Comparison of ENCODE assay signal across 9 cellular contexts in genomic region chr10:103911021-103911459, GRCh38. TPM values are rescaled to one million over a fixed set of nuclear protein-coding genes. Genes with fewer than 3 reads are reported as not detected.
DNase-seq lines count a peak whose midpoint lies in the region; ATAC-seq and TF ChIP-seq lines count a peak whose summit lies in the region.
"Had no signal": no experiment of that assay in that cellular context is flagged by ENCODE, and none has a peak within 500 bp of the region (broad histone marks: within the 10 kb centered on the region; RNA-seq: fewer than 3 reads in every experiment).

No MANE protein-coding gene starts in this region.

- TF ChIP-seq CTCF in activated B cell treated with CpG ODN at 0.5 μM for 24 hours (IDR thresholded peaks at IDR 0.05) (no peak), esophagus muscularis mucosa (IDR thresholded peaks at IDR 0.05) (no peak), type B pancreatic cell (conservative IDR thresholded peaks at IDR 0.05) (no peak)

- peaks cover 0 to 11% (median 2%) of the 10 kb centered on the region in 4 donors for H3K36me3 ChIP-seq in esophagus muscularis mucosa

- CTCF ChIA-PET in activated B cell treated with CpG ODN at 0.5 μM for 24 hours (lab: Charles Lee): interaction anchor here (0.8 kb wide), 1 partner anchor 21 kb away, joined by 3 read pairs; no protein-coding TSS in a partner anchor

- peak overlapping the region in 3 of 4 donors; percentile 12 to 53 (median 37) for H3K27ac ChIP-seq in esophagus muscularis mucosa (replicated peaks in 1 of 4)

- H3K27ac Mint-ChIP-seq in activated B cell treated with CpG ODN at 0.5 μM for 24 hours: peak overlapping the region; percentile 86
- peak overlapping the region; percentile 65 for H3K27ac Mint-ChIP-seq in type B pancreatic cell

- H3K9me3 ChIP-seq in esophagus muscularis mucosa: no peaks in the 10 kb centered on the region

- intact Hi-C loops in activated B cell treated with CpG ODN at 0.5 μM for 24 hours (cut with micrococcal nuclease): no loop called here
- intact Hi-C loops in esophagus muscularis mucosa (cut with DNase I): no loop called here

- WGBS in esophagus muscularis mucosa: 73% methylated on average over 3 of the region's 3 CpGs

- no peak for TF ChIP-seq EP300 in esophagus muscularis mucosa (IDR thresholded peaks at IDR 0.05)

- H3K36me3 Mint-ChIP-seq in activated B cell treated with CpG ODN at 0.5 μM for 24 hours (ENCODE audit: low read depth): peaks cover 24% of the 10 kb centered on the region
- H3K36me3 Mint-ChIP-seq in type B pancreatic cell: peaks cover 30% of the 10 kb centered on the region

- peaks cover 53% of the 10 kb centered on the region for H3K4me1 Mint-ChIP-seq in activated B cell treated with CpG ODN at 0.5 μM for 24 hours
- peaks cover 36% of the 10 kb centered on the region for H3K4me1 Mint-ChIP-seq in type B pancreatic cell (ENCODE audit: unreplicated experiment)

- H3K4me3 Mint-ChIP-seq in activated B cell treated with CpG ODN at 0.5 μM for 24 hours (no peak overlapping the region), type B pancreatic cell (peak overlapping the region; percentile 28)

- no peak for TF ChIP-seq POLR2A in esophagus muscularis mucosa (IDR thresholded peaks at IDR 0.05; ENCODE audit: low read depth)

- no peaks in the 10 kb centered on the region for H3K27me3 ChIP-seq in esophagus muscularis mucosa

- POLR2A ChIA-PET in activated B cell treated with CpG ODN at 0.5 μM for 24 hours (lab: Charles Lee): interaction anchor here (0.7 to 1.3 kb wide), 4 partner anchors 10 to 362 kb away, joined by 3 to 5 read pairs (median 4); partner anchors contain the start of gene SFR1

- DNase-seq in activated gamma-delta T cell treated with Interleukin-2 at 50 U/mL for 16 hours (peak; percentile 52), activated gamma-delta T cell (lab: John Stamatoyannopoulos, UW) (no peak), activated B cell treated with CpG ODN at 0.5 μM for 24 hours (no peak), esophagus muscularis mucosa (ENCODE audit: extremely low spot score) (no peak), type B pancreatic cell (ENCODE audit: extremely low spot score, unreplicated experiment) (no peak), retina (no peak)
- DNase-seq: T1000 had no signal

- ATAC-seq in activated B cell treated with CpG ODN at 0.5 μM for 24 hours (ENCODE audit: low read depth) (peak; percentile 42), GM21737 (IDR thresholded peaks at IDR 0.05; ENCODE audit: unreplicated experiment) (no peak), HG02840 (IDR thresholded peaks at IDR 0.05; ENCODE audit: low FRiP score, unreplicated experiment) (no peak)

- peaks cover 27 to 36% (median 31%) of the 10 kb centered on the region in 4 donors for H3K4me1 ChIP-seq in esophagus muscularis mucosa

- H3K9me3 Mint-ChIP-seq in activated B cell treated with CpG ODN at 0.5 μM for 24 hours (no peaks in the 10 kb centered on the region), type B pancreatic cell (no peaks in the 10 kb centered on the region)

- no peak overlapping the region for H3K4me3 ChIP-seq in esophagus muscularis mucosa

- H3K27me3 Mint-ChIP-seq in activated B cell treated with CpG ODN at 0.5 μM for 24 hours: no peaks in the 10 kb centered on the region
- H3K27me3 Mint-ChIP-seq in type B pancreatic cell: no peaks in the 10 kb centered on the region

RNA-seq across cellular contexts. Expression of gene STN1, which starts 6.9 kb away (rescaled TPM):
- 14.0 and 14.2 TPM in 2 replicates for total RNA-seq in activated B cell treated with CpG ODN at 0.5 μM for 24 hours
- 10 to 100 TPM; 18.7 to 27.7 (median 24.9) TPM for total RNA-seq in esophagus muscularis mucosa
- 33.0 and 75.1 TPM in 2 replicates for total RNA-seq in type B pancreatic cell (ENCODE audit: low replicate concordance)

RNA-seq across cellular contexts. Expression of gene SH3PXD2A, which starts 55.7 kb away (rescaled TPM):
- 15.7 and 18.2 TPM in 2 replicates for total RNA-seq in activated B cell treated with CpG ODN at 0.5 μM for 24 hours
- 10 to 100 TPM; 30.5 to 69.3 (median 40.0) TPM for total RNA-seq in esophagus muscularis mucosa
- 22.3 and 38.6 TPM in 2 replicates for total RNA-seq in type B pancreatic cell (ENCODE audit: low replicate concordance)

RNA-seq across cellular contexts. Expression of gene SLK, which starts 55.9 kb away (rescaled TPM):
- total RNA-seq in activated B cell treated with CpG ODN at 0.5 μM for 24 hours (12.8 and 14.0 TPM in 2 replicates), esophagus muscularis mucosa (100 to 1,000 TPM in 2 of 4 donors, 10 to 100 TPM in 2; 83.1 to 105 (median 102) TPM), type B pancreatic cell (ENCODE audit: low replicate concordance) (61.6 and 134 TPM in 2 replicates)
